17 cellular contexts compared by ENCODE assay signal in the genomic region with DNA sequence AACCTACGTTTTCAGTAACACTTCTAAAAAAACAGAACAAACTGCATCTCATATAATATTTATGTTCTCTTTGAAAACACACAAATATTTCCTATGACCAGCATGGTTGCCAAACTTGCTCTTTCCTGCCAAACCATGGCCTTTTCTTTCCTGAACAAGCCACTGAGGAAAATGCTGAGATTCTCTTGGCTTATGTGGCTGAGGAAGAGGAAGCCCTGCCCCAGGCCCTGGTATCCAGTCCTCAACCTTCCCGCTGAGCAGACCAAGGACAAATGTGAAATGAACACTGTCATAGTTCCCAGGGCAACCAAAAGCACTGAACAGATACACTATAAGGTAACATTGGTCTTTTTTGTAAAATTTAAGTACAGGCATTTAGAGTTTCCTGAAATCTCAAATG.
"Had no signal": no experiment of that assay in that cellular context is flagged by ENCODE, and none has a peak within 500 bp of the region (broad histone marks: within the 10 kb centered on the region; RNA-seq: fewer than 3 reads in every experiment).

No MANE protein-coding gene starts in this region.

- H3K27ac ChIP-seq: breast epithelium, lower lobe of right lung, right atrium auricular region, upper lobe of left lung had no signal

- H3K4me1 ChIP-seq: breast epithelium, lower lobe of right lung, right atrium auricular region, upper lobe of left lung had no signal

- H3K27me3 Mint-ChIP-seq: activated CD8-positive, alpha-beta memory T cell treated with anti-CD3 and anti-CD28 coated beads, Interleukin-2, amount 10 ng/mL, durations not matched to agents 7 days and 5 days; activated naive CD4-positive, alpha-beta T cell treated with anti-CD3 and anti-CD28 coated beads, Interleukin-2, amount 50 U/mL, for 24 hours; activated T-cell treated with anti-CD3 and anti-CD28 coated beads, Interleukin-2, amount 50 U/mL, for 24 hours; naive B cell; stimulated activated memory B cell treated with anti-CD40 and anti-IgM and Interleukin-4, amounts not matched to agents 10 μg/mL and 1 μg/mL and 100 μg/mL, for 72 hours had no signal

- H3K27me3 ChIP-seq: breast epithelium, right atrium auricular region, upper lobe of left lung had no signal

- H3K27ac Mint-ChIP-seq: activated CD8-positive, alpha-beta memory T cell treated with anti-CD3 and anti-CD28 coated beads, Interleukin-2, amount 10 ng/mL, durations not matched to agents 7 days and 5 days; activated naive CD4-positive, alpha-beta T cell treated with anti-CD3 and anti-CD28 coated beads, Interleukin-2, amount 50 U/mL, for 24 hours; activated T-cell treated with anti-CD3 and anti-CD28 coated beads, Interleukin-2, amount 50 U/mL, for 24 hours; stimulated activated memory B cell treated with anti-CD40 and anti-IgM and Interleukin-4, amounts not matched to agents 10 μg/mL and 1 μg/mL and 100 μg/mL, for 72 hours had no signal

- DNase-seq: activated CD4-positive, alpha-beta T cell treated with anti-CD3 and anti-CD28 coated beads for 1 hour; activated CD4-positive, alpha-beta T cell treated with anti-CD3 and anti-CD28 coated beads, Interleukin-2, amount 50 U/mL, for 48 hours; activated CD8-positive, alpha-beta memory T cell treated with anti-CD3 and anti-CD28 coated beads, Interleukin-2, amount 10 ng/mL, durations not matched to agents 7 days and 5 days; activated effector memory CD4-positive, alpha-beta T cell treated with Interleukin-2 at 50 U/mL for 16 hours; activated T-cell treated with anti-CD3 and anti-CD28 coated beads, Interleukin-2, amount 50 U/mL, for 24 hours; amygdala; hippocampal formation; lower lobe of right lung; naive B cell; posterior cingulate gyrus; stimulated activated CD4-positive, alpha-beta T cell treated with anti-CD3 and anti-CD28 coated beads, Interleukin-1b, Interleukin-23, amount 100 ng/mL, for 48 hours; T-helper 9 cell; upper lobe of left lung had no signal

- H3K36me3 ChIP-seq: breast epithelium had no signal

- H3K4me3 ChIP-seq: breast epithelium, lower lobe of right lung, right atrium auricular region, upper lobe of left lung had no signal

- H3K4me1 Mint-ChIP-seq: activated CD8-positive, alpha-beta memory T cell treated with anti-CD3 and anti-CD28 coated beads, Interleukin-2, amount 10 ng/mL, durations not matched to agents 7 days and 5 days had no signal

- ATAC-seq: activated CD8-positive, alpha-beta memory T cell treated with anti-CD3 and anti-CD28 coated beads, Interleukin-2, amount 10 ng/mL, durations not matched to agents 7 days and 5 days; lower lobe of right lung; stimulated activated memory B cell treated with anti-CD40 and anti-IgM and Interleukin-4, amounts not matched to agents 10 μg/mL and 1 μg/mL and 100 μg/mL, for 72 hours had no signal

- H3K4me3 Mint-ChIP-seq: activated CD8-positive, alpha-beta memory T cell treated with anti-CD3 and anti-CD28 coated beads, Interleukin-2, amount 10 ng/mL, durations not matched to agents 7 days and 5 days; activated naive CD4-positive, alpha-beta T cell treated with anti-CD3 and anti-CD28 coated beads, Interleukin-2, amount 50 U/mL, for 24 hours; activated T-cell treated with anti-CD3 and anti-CD28 coated beads, Interleukin-2, amount 50 U/mL, for 24 hours; stimulated activated memory B cell treated with anti-CD40 and anti-IgM and Interleukin-4, amounts not matched to agents 10 μg/mL and 1 μg/mL and 100 μg/mL, for 72 hours had no signal
